Comparison of ENCODE assay signal across 23 cellular contexts in genomic region chr1:190144650-190145049, GRCh38.
"Had no signal": no experiment of that assay in that cellular context is flagged by ENCODE, and none has a peak within 500 bp of the region (broad histone marks: within the 10 kb centered on the region; RNA-seq: fewer than 3 reads in every experiment).

No MANE protein-coding gene starts in this region.

- DNase-seq: hippocampal formation; immature natural killer cell; kidney; left colon; left ventricle myocardium inferior; mesendoderm; naive B cell; natural killer cell; ovary; retina; stimulated activated CD4-positive, alpha-beta T cell treated with anti-CD3 and anti-CD28 coated beads, Interleukin-12 subunit alpha, Interleukin-12 subunit beta, amount 100 ng/mL, for 4 hours; stimulated activated CD4-positive, alpha-beta T cell treated with anti-CD3 and anti-CD28 coated beads, Interleukin-15, amount 100 ng/mL, for 24 hours; stimulated activated CD4-positive, alpha-beta T cell treated with anti-CD3 and anti-CD28 coated beads, Interleukin-2, amount 100 ng/mL, for 24 hours; stimulated activated CD4-positive, alpha-beta T cell treated with anti-CD3 and anti-CD28 coated beads, Interleukin-4, amount 100 ng/mL, for 24 hours; stimulated activated naive CD4-positive, alpha-beta T cell; tibial artery; trophoblast cell; upper lobe of right lung had no signal

- FAIRE-seq: islet of Langerhans, kidney, urothelium cell line had no signal

- ATAC-seq: left colon; natural killer cell; right cardiac atrium; sciatic nerve; stimulated activated effector memory CD8-positive, alpha-beta T cell treated with anti-CD3 and anti-CD28 coated beads, Interleukin-12 subunit alpha, Interleukin-12 subunit beta, amount 100 ng/mL, for 72 hours; upper lobe of right lung had no signal
